In the genomic region with DNA sequence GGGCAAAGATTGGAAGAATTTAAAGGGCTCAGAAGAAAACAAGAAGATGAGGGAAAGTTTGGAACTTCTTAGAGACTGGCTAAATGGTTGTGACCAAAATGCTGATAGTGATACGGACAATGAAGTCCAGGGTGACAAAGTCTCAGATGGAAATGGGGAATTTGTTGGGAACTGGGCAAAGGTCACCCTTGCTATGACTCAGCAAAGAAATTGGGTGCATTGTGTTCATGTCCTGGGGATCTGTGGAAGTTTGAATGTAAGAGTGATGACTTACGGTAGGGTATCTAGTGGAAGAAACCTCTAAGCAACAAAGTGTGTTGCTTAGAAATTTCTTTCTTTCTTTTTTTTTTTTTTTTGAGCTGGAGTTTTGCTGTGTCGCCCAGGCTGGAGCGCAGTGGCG, we compare ENCODE assay signal across 34 cellular contexts. TPM values are rescaled to one million over a fixed set of nuclear protein-coding genes. Genes with fewer than 3 reads are reported as not detected.
"Had no signal": no experiment of that assay in that cellular context is flagged by ENCODE, and none has a peak within 500 bp of the region (broad histone marks: within the 10 kb centered on the region; RNA-seq: fewer than 3 reads in every experiment).

No MANE protein-coding gene starts in this region.

- H3K36me3 Mint-ChIP-seq: activated naive CD4-positive, alpha-beta T cell treated with anti-CD3 and anti-CD28 coated beads, Interleukin-2, amount 10 ng/mL, durations not matched to agents 7 days and 5 days; brain; naive B cell had no signal

- H3K9me3 ChIP-seq: ascending aorta, colonic mucosa, gastrocnemius medialis, psoas muscle, tibial nerve had no signal

- H3K4me2 ChIP-seq: hepatocyte had no signal

- ATAC-seq: activated CD4-positive, CD25-positive, alpha-beta regulatory T cell treated with anti-CD3 and anti-CD28 coated beads, Interleukin-2, amount 50 U/mL, for 24 hours; gastrocnemius medialis; left ventricle myocardium superior; psoas muscle had no signal

- H3K4me1 ChIP-seq: ascending aorta, colonic mucosa, gastrocnemius medialis, psoas muscle, tibial nerve had no signal

- H3K27ac ChIP-seq: ascending aorta, cardiac muscle cell, colonic mucosa, dorsolateral prefrontal cortex, gastrocnemius medialis, hepatocyte, parathyroid adenoma, psoas muscle, tibial nerve, VCaP had no signal

- H3K4me3 ChIP-seq: ascending aorta, cardiac muscle cell, colonic mucosa, dorsolateral prefrontal cortex, gastrocnemius medialis, hepatocyte, psoas muscle, tibial nerve had no signal

- H3K9me3 Mint-ChIP-seq: activated naive CD4-positive, alpha-beta T cell treated with anti-CD3 and anti-CD28 coated beads, Interleukin-2, amount 10 ng/mL, durations not matched to agents 7 days and 5 days; activated T-cell treated with anti-CD3 and anti-CD28 coated beads, Interleukin-2, amount 50 U/mL, for 24 hours; brain; naive B cell had no signal

- H3K9ac ChIP-seq: parathyroid adenoma had no signal

- H2AFZ ChIP-seq: hepatocyte, parathyroid adenoma had no signal

- H3K27ac Mint-ChIP-seq: activated naive CD4-positive, alpha-beta T cell treated with anti-CD3 and anti-CD28 coated beads, Interleukin-2, amount 10 ng/mL, durations not matched to agents 7 days and 5 days; activated naive CD8-positive, alpha-beta T cell treated with anti-CD3 and anti-CD28 coated beads, Interleukin-2, amount 10 ng/mL, durations not matched to agents 7 days and 5 days; activated T-cell treated with anti-CD3 and anti-CD28 coated beads, Interleukin-2, amount 50 U/mL, for 24 hours; brain; naive B cell had no signal

- H3K79me2 ChIP-seq: hepatocyte, parathyroid adenoma had no signal

- DNase-seq: activated CD4-positive, alpha-beta T cell treated with anti-CD3 and anti-CD28 coated beads for 48 hours; activated CD4-positive, alpha-beta T cell treated with anti-CD3 and anti-CD28 coated beads, Interleukin-2, amount 50 U/mL, for 48 hours; activated CD8-positive, alpha-beta memory T cell treated with anti-CD3 and anti-CD28 coated beads for 24 hours; activated CD8-positive, alpha-beta memory T cell treated with anti-CD3 and anti-CD28 coated beads, Interleukin-2, amount 50 U/mL, for 4 hours; activated gamma-delta T cell; activated naive CD4-positive, alpha-beta T cell treated with anti-CD3 and anti-CD28 coated beads, Interleukin-2, amount 10 ng/mL, durations not matched to agents 7 days and 5 days; activated naive CD8-positive, alpha-beta T cell treated with anti-CD3 and anti-CD28 coated beads, Interleukin-2, amount 10 ng/mL, durations not matched to agents 7 days and 5 days; activated T-cell treated with anti-CD3 and anti-CD28 coated beads, Interleukin-2, amount 50 U/mL, for 24 hours; cerebellar nuclear complex; colonic mucosa; dorsolateral prefrontal cortex; effector memory CD4-positive, alpha-beta T cell; gastrocnemius medialis; glutamatergic neuron; islet precursor cell; left ventricle myocardium superior; mammary epithelial cell; naive B cell; occipital lobe; psoas muscle; stimulated activated CD4-positive, alpha-beta T cell treated with anti-CD3 and anti-CD28 coated beads, Interleukin-15, amount 100 ng/mL, for 24 hours; stimulated activated CD4-positive, alpha-beta T cell treated with anti-CD3 and anti-CD28 coated beads, Interleukin-2, amount 100 ng/mL, for 24 hours; stimulated activated naive CD4-positive, alpha-beta T cell; T-helper 9 cell had no signal

- H3K27me3 ChIP-seq: ascending aorta, cardiac muscle cell, colonic mucosa, dorsolateral prefrontal cortex, gastrocnemius medialis, hepatocyte, tibial nerve had no signal

- H3K27me3 Mint-ChIP-seq: activated naive CD4-positive, alpha-beta T cell treated with anti-CD3 and anti-CD28 coated beads, Interleukin-2, amount 10 ng/mL, durations not matched to agents 7 days and 5 days; naive B cell had no signal

- H3K36me3 ChIP-seq: ascending aorta, cardiac muscle cell, colonic mucosa, gastrocnemius medialis, tibial nerve had no signal

- H3K4me3 Mint-ChIP-seq: activated naive CD4-positive, alpha-beta T cell treated with anti-CD3 and anti-CD28 coated beads, Interleukin-2, amount 10 ng/mL, durations not matched to agents 7 days and 5 days; activated naive CD8-positive, alpha-beta T cell treated with anti-CD3 and anti-CD28 coated beads, Interleukin-2, amount 10 ng/mL, durations not matched to agents 7 days and 5 days; activated T-cell treated with anti-CD3 and anti-CD28 coated beads, Interleukin-2, amount 50 U/mL, for 24 hours; brain; naive B cell had no signal

RNA-seq across cellular contexts. Expression of a gene that starts 6.0 kb away (rescaled TPM):
- total RNA-seq: activated naive CD8-positive, alpha-beta T cell treated with anti-CD3 and anti-CD28 coated beads, Interleukin-2, amount 10 ng/mL, durations not matched to agents 7 days and 5 days; ascending aorta; cardiac muscle cell; gastrocnemius medialis; left ventricle myocardium superior; occipital lobe; temporal lobe had no signal
- polyA plus RNA-seq: cardiac muscle cell had no signal

RNA-seq across cellular contexts. Expression of a gene that starts 25.9 kb away (rescaled TPM):
- total RNA-seq: ascending aorta, tibial nerve had no signal

RNA-seq across cellular contexts. Expression of a gene that starts 46.3 kb away (rescaled TPM):
- total RNA-seq: ascending aorta, cardiac muscle cell, gastrocnemius medialis had no signal
- polyA plus RNA-seq: cardiac muscle cell, neural cell had no signal
